In genomic region chr5:14153071-14153864, GRCh38 we compare ENCODE assay signal across 14 cellular contexts. TPM values are rescaled to one million over a fixed set of nuclear protein-coding genes. Genes with fewer than 3 reads are reported as not detected.
DNase-seq lines count a peak whose midpoint lies in the region; FAIRE-seq and TF ChIP-seq lines count a peak whose summit lies in the region.
"Had no signal": no experiment of that assay in that cellular context is flagged by ENCODE, and none has a peak within 500 bp of the region (broad histone marks: within the 10 kb centered on the region; RNA-seq: fewer than 3 reads in every experiment).

No MANE protein-coding gene starts in this region.

- H3K79me2 ChIP-seq in KMS-11 (ENCODE audit: insufficient read depth, low read depth) (peaks cover 100% of the 10 kb centered on the region), endothelial cell of umbilical vein (ENCODE audit: control insufficient read depth, insufficient read depth, low read length) (peaks cover 99% of the 10 kb centered on the region)

- H3K36me3 Mint-ChIP-seq in osteocyte (ENCODE audit: unreplicated experiment): no peaks in the 10 kb centered on the region
- H3K36me3 Mint-ChIP-seq in Caco-2 (ENCODE audit: insufficient read depth, unreplicated experiment): peaks cover 8% of the 10 kb centered on the region
- H3K36me3 Mint-ChIP-seq: CD4-positive, alpha-beta memory T cell; naive B cell had no signal

- dilution Hi-C loops in endothelial cell of umbilical vein (cut with MboI; ENCODE audit: extremely low pct_ligation_motif_present, low sequenced_read_pairs): no loop called here

- H3K36me3 ChIP-seq in KMS-11 (ENCODE audit: insufficient read depth): no peaks in the 10 kb centered on the region
- no peaks in the 10 kb centered on the region for H3K36me3 ChIP-seq in endothelial cell of umbilical vein (ENCODE audit: control insufficient read depth in 2 of 2, extremely low read depth in 1 of 2, insufficient read depth in 2 of 2, low read length in 2 of 2)
- no peaks in the 10 kb centered on the region for H3K36me3 ChIP-seq in Caco-2 (ENCODE audit: control insufficient read depth, insufficient read depth, low read length)
- H3K36me3 ChIP-seq in adrenal gland (replicated peaks in 1 of 2): no peaks in the 10 kb centered on the region

- H2AFZ ChIP-seq in KMS-11 (ENCODE audit: low read depth) (no peak overlapping the region), endothelial cell of umbilical vein (ENCODE audit: low read depth, low read length) (no peak overlapping the region)

- CTCF ChIA-PET in AG04450 (lab: Charles Lee) (interaction anchor here (1.1 to 1.4 kb wide), 2 partner anchors 117 to 166 kb away, joined by 3 read pairs; no protein-coding TSS in a partner anchor), endothelial cell of umbilical vein (lab: Charles Lee) (interaction anchor here (0.7 to 4.4 kb wide), 8 partner anchors 8 to 117 kb away, joined by 3 to 26 read pairs (median 6); partner anchors contain the start of gene TRIO), Caco-2 (lab: Charles Lee) (no interaction called here)

- peak overlapping the region; percentile 48 for H3K27ac Mint-ChIP-seq in osteocyte (ENCODE audit: unreplicated experiment)
- no peak overlapping the region for H3K27ac Mint-ChIP-seq in Caco-2 (ENCODE audit: unreplicated experiment)
- H3K27ac Mint-ChIP-seq: CD4-positive, alpha-beta memory T cell had no signal

- no TSS peak for BruUV-seq in endothelial cell of umbilical vein (replicated peaks; lab: Mats Ljungman, UMichigan)
- BruUV-seq in Caco-2 (replicated peaks; lab: Mats Ljungman, UMichigan): no TSS peak

- H3K4me1 ChIP-seq in KMS-11 (ENCODE audit: low read depth, poor library complexity, severe bottlenecking) (peaks cover 62% of the 10 kb centered on the region), endothelial cell of umbilical vein (ENCODE audit: control insufficient read depth, extremely low read depth, insufficient read depth, low read length) (peaks cover 82% of the 10 kb centered on the region), Caco-2 (peaks cover 32% of the 10 kb centered on the region), adrenal gland (replicated peaks in 1 of 2) (peaks cover 10 to 39% of the 10 kb centered on the region in 2 donors)

- WGBS in adrenal gland, 4 donors: 82 to 85% (median 84%) methylated on average over 5 to 6 of the region's 6 CpGs

- intact Hi-C loops in endothelial cell of umbilical vein (cut with micrococcal nuclease): no loop called here
- intact Hi-C loops in Caco-2 (cut with micrococcal nuclease; ENCODE audit: unreplicated experiment): no loop called here
- intact Hi-C loops in adrenal gland (cut with DNase I): no loop called here

- H3K27ac ChIP-seq in AG04450 (ENCODE audit: low read depth, low read length): peak overlapping the region; percentile 75
- no peak overlapping the region for H3K27ac ChIP-seq in KMS-11
- peak overlapping the region; percentile 75 for H3K27ac ChIP-seq in endothelial cell of umbilical vein (ENCODE audit: insufficient read depth, low read depth, low read length)
- H3K27ac ChIP-seq in adrenal gland: peak overlapping the region in 1 of 5 donors; percentile 13

- H3K4me3 ChIP-seq in AG04450 (ENCODE audit: low read depth, low read length): peak overlapping the region; percentile 39
- no peak overlapping the region for H3K4me3 ChIP-seq in KMS-11 (IDR thresholded peaks at IDR 0.05; ENCODE audit: insufficient read depth, low read depth, low read length)
- H3K4me3 ChIP-seq in endothelial cell of umbilical vein (replicated peaks in 1 of 3; ENCODE audit: insufficient read depth in 1 of 3, low read depth in 1 of 3, low read length in 3 of 3): peak overlapping the region in 1 of 3 experiments; percentile 7
- H3K4me3 ChIP-seq in Caco-2 (ENCODE audit: low read depth, low read length): no peak overlapping the region
- H3K4me3 ChIP-seq in adrenal gland: no peak overlapping the region

- peak overlapping the region; percentile 43 for H3K4me3 Mint-ChIP-seq in osteocyte (ENCODE audit: unreplicated experiment)
- no peak overlapping the region for H3K4me3 Mint-ChIP-seq in Caco-2 (ENCODE audit: unreplicated experiment)
- H3K4me3 Mint-ChIP-seq: CD4-positive, alpha-beta memory T cell had no signal

- peak overlapping the region; percentile 11; the same call in 1 of the 2 replicates for H3K4me2 ChIP-seq in KMS-11
- H3K4me2 ChIP-seq in endothelial cell of umbilical vein (ENCODE audit: insufficient read depth, low read length): peak overlapping the region; percentile 58

- FAIRE-seq in endothelial cell of umbilical vein (lab: Jason Lieb, UNC): peak; percentile 28

- H3K27me3 Mint-ChIP-seq in osteocyte (ENCODE audit: unreplicated experiment) (no peaks in the 10 kb centered on the region), Caco-2 (ENCODE audit: insufficient read depth, unreplicated experiment) (no peaks in the 10 kb centered on the region)
- H3K27me3 Mint-ChIP-seq: naive B cell had no signal

- H3K27me3 ChIP-seq in AG04450 (ENCODE audit: control insufficient read depth, insufficient read depth, low read length) (no peaks in the 10 kb centered on the region), KMS-11 (ENCODE audit: insufficient read depth, low read depth) (no peaks in the 10 kb centered on the region), endothelial cell of umbilical vein (ENCODE audit: control insufficient read depth in 2 of 2, insufficient read depth in 2 of 2, low read length in 2 of 2) (no peaks in the 10 kb centered on the region), Caco-2 (replicated peaks; ENCODE audit: control insufficient read depth, insufficient read depth, low read length) (no peaks in the 10 kb centered on the region), adrenal gland (no peaks in the 10 kb centered on the region)

- no peak for TF ChIP-seq CTCF in AG04450 (IDR thresholded peaks at IDR 0.05; ENCODE audit: low read depth, low read length)
- no peak for TF ChIP-seq CTCF in KMS-11 (conservative IDR thresholded peaks at IDR 0.05; ENCODE audit: low read depth, low read length)
- TF ChIP-seq CTCF in endothelial cell of umbilical vein (IDR thresholded peaks at IDR 0.05; ENCODE audit: extremely low read depth in 1 of 2, insufficient read depth in 1 of 2, low read depth in 1 of 2, low read length in 2 of 2): no peak
- TF ChIP-seq CTCF in osteocyte (IDR thresholded peaks at IDR 0.05): no peak
- no peak for TF ChIP-seq CTCF in Caco-2 (IDR thresholded peaks at IDR 0.05; ENCODE audit: insufficient read depth in 1 of 2, low read depth in 1 of 2, low read length in 1 of 2, severe bottlenecking in 1 of 2, unreplicated experiment in 1 of 2)
- TF ChIP-seq CTCF in adrenal gland (IDR thresholded peaks at IDR 0.05): no peak

- no peaks in the 10 kb centered on the region for H3K9me1 ChIP-seq in endothelial cell of umbilical vein (replicated peaks; ENCODE audit: control insufficient read depth, extremely low read depth, insufficient read depth, low read length)

- H3K9me3 Mint-ChIP-seq in osteocyte (ENCODE audit: unreplicated experiment) (no peaks in the 10 kb centered on the region), Caco-2 (ENCODE audit: unreplicated experiment) (no peaks in the 10 kb centered on the region)
- H3K9me3 Mint-ChIP-seq: naive B cell had no signal

- H3K9ac ChIP-seq in KMS-11: no peak overlapping the region
- H3K9ac ChIP-seq in endothelial cell of umbilical vein (replicated peaks; ENCODE audit: extremely low read depth, insufficient read depth, low read length): peak overlapping the region; percentile 83

- H4K20me1 ChIP-seq in KMS-11 (ENCODE audit: insufficient read depth): peaks cover 62% of the 10 kb centered on the region
- H4K20me1 ChIP-seq in endothelial cell of umbilical vein (replicated peaks; ENCODE audit: control insufficient read depth, extremely low read depth, insufficient read depth, low read length): peaks cover 13% of the 10 kb centered on the region

- POLR2A ChIA-PET in AG04450 (lab: Yijun Ruan, JAX) (interaction anchor here (1.0 to 1.6 kb wide), 2 partner anchors 32 to 117 kb away, joined by 4 to 7 read pairs; no protein-coding TSS in a partner anchor), endothelial cell of umbilical vein (lab: Charles Lee) (interaction anchor here (1.4 kb wide), 1 partner anchor 10 kb away, joined by 4 read pairs; the partner anchor contains the start of gene TRIO), Caco-2 (lab: Charles Lee) (no interaction called here)

- no peak for TF ChIP-seq POLR2A in endothelial cell of umbilical vein (IDR thresholded peaks at IDR 0.05; ENCODE audit: low read depth, low read length)
- no peak for TF ChIP-seq POLR2A in adrenal gland (IDR thresholded peaks at IDR 0.05)

- H3K4me1 Mint-ChIP-seq in osteocyte (ENCODE audit: unreplicated experiment) (peaks cover 42% of the 10 kb centered on the region), Caco-2 (ENCODE audit: low read depth, unreplicated experiment) (peaks cover 36% of the 10 kb centered on the region)
- H3K4me1 Mint-ChIP-seq: CD4-positive, alpha-beta memory T cell had no signal

- no peak for DNase-seq in AG04450 (ENCODE audit: low read depth, low spot score)
- DNase-seq in endothelial cell of umbilical vein (ENCODE audit: low read depth, low spot score): no peak
- no peak for DNase-seq in osteocyte (ENCODE audit: extremely low spot score, unreplicated experiment)
- no peak for DNase-seq in stimulated activated CD4-positive, alpha-beta T cell treated with anti-CD3 and anti-CD28 coated beads, Interleukin-4, amount 100 ng/mL, for 4 hours
- no peak for DNase-seq in Caco-2
- no peak for DNase-seq in stimulated activated naive CD4-positive, alpha-beta T cell treated with Interleukin-2 at 50 U/mL for 16 hours (lab: John Stamatoyannopoulos, UW)
- no peak for DNase-seq in adrenal gland
- DNase-seq: activated gamma-delta T cell treated with Interleukin-2 at 50 U/mL for 16 hours; CD4-positive, alpha-beta memory T cell; naive B cell; NCI-H2029 treated with DMSO at 0.1 percent for 48 hours; SHP77 treated with DMSO at 0.1 percent for 48 hours; stimulated activated CD4-positive, alpha-beta T cell treated with anti-CD3 and anti-CD28 coated beads, Interleukin-4, amount 100 ng/mL, for 24 hours had no signal

- H3K9me3 ChIP-seq in AG04450 (ENCODE audit: control insufficient read depth, insufficient read depth, low read length) (peaks cover 2% of the 10 kb centered on the region; the same call in 1 of the 2 replicates), endothelial cell of umbilical vein (replicated peaks; ENCODE audit: control insufficient read depth, insufficient read depth, low read length) (no peaks in the 10 kb centered on the region), Caco-2 (no peaks in the 10 kb centered on the region), adrenal gland (replicated peaks in 1 of 3) (no peaks in the 10 kb centered on the region)

RNA-seq across cellular contexts. Expression of gene TRIO, which starts 10.1 kb away (rescaled TPM):
- polyA plus RNA-seq in AG04450 (2011; rRNA removed): 268 TPM in 2 replicates
- 933 and 1,222 TPM in 2 replicates for polyA minus RNA-seq in AG04450 (2011; rRNA and poly(A)+ RNA removed)
- 242 and 248 TPM in 2 replicates for total RNA-seq in endothelial cell of umbilical vein
- 78.8 and 82.9 TPM in 2 replicates for polyA plus RNA-seq in endothelial cell of umbilical vein
- polyA plus RNA-seq in endothelial cell of umbilical vein (2011; cell fraction: cytosol; rRNA removed): 78.5 and 80.6 TPM in 2 replicates
- polyA plus RNA-seq in endothelial cell of umbilical vein (2011; cell fraction: nucleus; rRNA removed): 578 and 654 TPM in 2 replicates
- polyA plus RNA-seq in endothelial cell of umbilical vein (2012): 97.7 and 123 TPM in 2 replicates
- polyA minus RNA-seq in endothelial cell of umbilical vein: 717 and 753 TPM in 2 replicates
- 58.8 TPM for polyA minus RNA-seq in endothelial cell of umbilical vein (2011; cell fraction: cytosol; rRNA and poly(A)+ RNA removed)
- polyA minus RNA-seq in endothelial cell of umbilical vein (2011; cell fraction: nucleus; rRNA and poly(A)+ RNA removed): 902 and 1,116 TPM in 2 replicates
- 336 and 341 TPM in 2 replicates for total RNA-seq in osteocyte
- 92.0 and 98.9 TPM in 2 replicates for total RNA-seq in Caco-2 (2022)
- total RNA-seq in adrenal gland: 100 to 1,000 TPM in 1 of 8 donors, 10 to 100 TPM in 7; 41.1 to 108 (median 72.4) TPM
- polyA plus RNA-seq in adrenal gland: 100 to 1,000 TPM in 1 of 3 donors, 10 to 100 TPM in 2; 27.3 to 109 (median 58.9) TPM
